ENCODE assay signal across 17 cellular contexts in the genomic region with DNA sequence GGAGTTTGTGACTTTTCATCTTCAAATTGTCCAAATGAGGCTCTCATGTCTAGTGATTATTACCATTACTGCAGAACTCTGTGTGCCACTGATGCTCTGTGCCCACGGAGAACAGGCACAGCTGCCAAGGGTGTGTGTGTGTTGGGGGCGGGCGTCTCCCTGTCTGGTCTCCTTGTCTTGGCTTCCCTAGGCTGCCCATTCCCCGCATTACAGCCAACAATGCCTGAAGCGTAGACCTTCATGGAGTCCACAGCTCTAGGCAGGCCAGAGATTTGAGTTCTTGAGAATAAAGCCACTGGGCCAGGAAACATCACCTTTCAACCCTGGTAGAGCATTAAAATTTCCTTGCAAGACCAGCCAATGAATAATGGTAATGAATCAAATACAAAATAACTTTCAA. TPM values are rescaled to one million over a fixed set of nuclear protein-coding genes. Genes with fewer than 3 reads are reported as not detected.
A peak's percentile ranks its signal among the peaks of the same experiment; 100 is the strongest.
DNase-seq lines count a peak whose midpoint lies in the region; ATAC-seq and TF ChIP-seq lines count a peak whose summit lies in the region.
"Had no signal": no experiment of that assay in that cellular context is flagged by ENCODE, and none has a peak within 500 bp of the region (broad histone marks: within the 10 kb centered on the region; RNA-seq: fewer than 3 reads in every experiment).

No MANE protein-coding gene starts in this region.

- no peak overlapping the region for H4K5ac ChIP-seq in H9 (ENCODE audit: insufficient read length, low read depth, low read length)

- no peaks in the 10 kb centered on the region for H3K27me3 Mint-ChIP-seq in H9 (ENCODE audit: low read depth)
- H3K27me3 Mint-ChIP-seq in activated CD4-positive, alpha-beta T cell treated with anti-CD3 and anti-CD28 coated beads for 36 hours, result no peaks in the 10 kb centered on the region
- H3K27me3 Mint-ChIP-seq: CD4-positive, CD25-positive, alpha-beta regulatory T cell had no signal

- no peak overlapping the region for H3T11ph ChIP-seq in H9 (ENCODE audit: low read length)

- no peak overlapping the region for H2AFZ ChIP-seq in H9 (ENCODE audit: low read length)
- H2AFZ ChIP-seq: GM23248 had no signal

- ATAC-seq in thoracic aorta (ENCODE audit: insufficient number of reproducible peaks, low FRiP score, low read depth), result no peak
- ATAC-seq in activated CD4-positive, alpha-beta T cell treated with anti-CD3 and anti-CD28 coated beads for 36 hours, result no peak

- POLR2A ChIA-PET in RWPE1 (lab: Yijun Ruan, JAX; ENCODE audit: low non-redundant PET), result no interaction called here
- POLR2A ChIA-PET in activated CD4-positive, alpha-beta T cell treated with anti-CD3 and anti-CD28 coated beads for 36 hours (lab: Charles Lee), result no interaction called here

- no peaks in the 10 kb centered on the region for H3K27me3 ChIP-seq in H9 (ENCODE audit: insufficient read depth, low read length)
- no peaks in the 10 kb centered on the region for H3K27me3 ChIP-seq in thoracic aorta (replicated peaks; ENCODE audit: insufficient read depth)
- H3K27me3 ChIP-seq: BLaER1 had no signal

- peak overlapping the region in 1 of 2 experiments; percentile 46; a peak in 1 of 5 replicates for H3K4me3 Mint-ChIP-seq in H9
- no peak overlapping the region for H3K4me3 Mint-ChIP-seq in activated CD4-positive, alpha-beta T cell treated with anti-CD3 and anti-CD28 coated beads for 36 hours

- DNase-seq in H9 (no peak), RWPE1 (ENCODE audit: low spot score) (no peak), epithelial cell of esophagus (ENCODE audit: low read depth) (no peak), thoracic aorta (ENCODE audit: low spot score) (no peak), T-helper 1 cell (no peak)
- no peak for DNase-seq in activated CD4-positive, alpha-beta T cell treated with anti-CD3 and anti-CD28 coated beads for 36 hours
- no peak for DNase-seq in activated effector memory CD4-positive, alpha-beta T cell treated with Interleukin-2 at 50 U/mL for 16 hours
- DNase-seq: 8988T; AML-193; CD4-positive, CD25-positive, alpha-beta regulatory T cell; DMS53; GF-D8; KBM-7 had no signal

- H3K27ac Mint-ChIP-seq in H9, result peak overlapping the region; percentile 72 to 90 (median 73); a peak in 5 of 7 replicates
- H3K27ac Mint-ChIP-seq in activated CD4-positive, alpha-beta T cell treated with anti-CD3 and anti-CD28 coated beads for 36 hours, result no peak overlapping the region
- H3K27ac Mint-ChIP-seq: CD4-positive, CD25-positive, alpha-beta regulatory T cell had no signal

- H3K4me1 Mint-ChIP-seq in H9, result peaks cover 22 to 27% of the 10 kb centered on the region in 2 experiments
- H3K4me1 Mint-ChIP-seq in activated CD4-positive, alpha-beta T cell treated with anti-CD3 and anti-CD28 coated beads for 36 hours, result no peaks in the 10 kb centered on the region
- H3K4me1 Mint-ChIP-seq: CD4-positive, CD25-positive, alpha-beta regulatory T cell had no signal

- intact Hi-C loops in activated CD4-positive, alpha-beta T cell treated with anti-CD3 and anti-CD28 coated beads for 36 hours (cut with DNase I, micrococcal nuclease), result no loop called here

- H3K9me3 Mint-ChIP-seq in H9, result no peaks in the 10 kb centered on the region
- H3K9me3 Mint-ChIP-seq in activated CD4-positive, alpha-beta T cell treated with anti-CD3 and anti-CD28 coated beads for 36 hours (ENCODE audit: low read depth), result no peaks in the 10 kb centered on the region
- H3K9me3 Mint-ChIP-seq: CD4-positive, CD25-positive, alpha-beta regulatory T cell had no signal

- peaks cover 4% of the 10 kb centered on the region; the same call in 1 of the 2 replicates for H3K4me1 ChIP-seq in H9 (ENCODE audit: insufficient read depth, low read length)
- peaks cover 12 to 35% of the 10 kb centered on the region in 2 donors for H3K4me1 ChIP-seq in thoracic aorta (ENCODE audit: control insufficient read depth in 1 of 2, low read depth in 2 of 2)
- H3K4me1 ChIP-seq: BLaER1 had no signal

- H3K9ac ChIP-seq in H9 (ENCODE audit: extremely low read depth, insufficient read length, low read length), result no peak overlapping the region
- H3K9ac ChIP-seq: BLaER1, GM23248 had no signal

- no peaks in the 10 kb centered on the region for H3K23me2 ChIP-seq in H9 (ENCODE audit: insufficient read length, low read depth, low read length, poor library complexity, severe bottlenecking)

- H3K79me2 ChIP-seq in H9 (ENCODE audit: insufficient read depth, low read length), result no peaks in the 10 kb centered on the region

- no peak overlapping the region for H3K14ac ChIP-seq in H9 (ENCODE audit: insufficient read depth, low read length)

- CTCF ChIA-PET in RWPE1 (lab: Yijun Ruan, JAX), result interaction anchor here (0.5 kb wide), 1 partner anchor 32 kb away, joined by 7 read pairs; no protein-coding TSS in a partner anchor
- CTCF ChIA-PET in activated CD4-positive, alpha-beta T cell treated with anti-CD3 and anti-CD28 coated beads for 36 hours (lab: Charles Lee), result interaction anchor here (1.1 kb wide), 1 partner anchor 344 kb away, joined by 3 read pairs; no protein-coding TSS in a partner anchor

- no peak overlapping the region for H3K4me3 ChIP-seq in epithelial cell of esophagus (ENCODE audit: low read length)
- no peak overlapping the region for H3K4me3 ChIP-seq in thoracic aorta
- H3K4me3 ChIP-seq: BLaER1, GM23248, HAP-1 had no signal

- H3K56ac ChIP-seq in H9 (ENCODE audit: insufficient read length, low read depth, low read length), result no peak overlapping the region

- H3K27ac ChIP-seq in H9 (ENCODE audit: insufficient read length, low read depth, low read length) (no peak overlapping the region), RWPE1 (0 out of 2 replicates have a peak overlapping the region, but pooled peaks have one; percentile 14), thoracic aorta (peak overlapping the region; percentile 34 to 53)
- H3K27ac ChIP-seq: BLaER1 had no signal

- no peak overlapping the region for H2BK120ac ChIP-seq in H9 (ENCODE audit: low read depth, low read length, poor library complexity, severe bottlenecking)

- H2BK15ac ChIP-seq in H9 (ENCODE audit: low read depth, low read length), result no peak overlapping the region

- H3K18ac ChIP-seq in H9 (ENCODE audit: insufficient read length, low read depth, low read length), result no peak overlapping the region

- H3K79me1 ChIP-seq in H9 (ENCODE audit: insufficient read depth, low read depth, low read length, poor library complexity, severe bottlenecking), result no peaks in the 10 kb centered on the region

- H3K36me3 Mint-ChIP-seq in H9 (ENCODE audit: insufficient read depth in 1 of 3, low read depth in 3 of 3), result peaks cover 7 to 84% (median 54%) of the 10 kb centered on the region in 3 experiments; a peak in 6 of 7 replicates
- no peaks in the 10 kb centered on the region for H3K36me3 Mint-ChIP-seq in activated CD4-positive, alpha-beta T cell treated with anti-CD3 and anti-CD28 coated beads for 36 hours (ENCODE audit: low read depth)
- H3K36me3 Mint-ChIP-seq: CD4-positive, CD25-positive, alpha-beta regulatory T cell had no signal

- WGBS in H9 (ENCODE audit: extremely low coverage, insufficient read length, low lambda C conversion rate), result no CpG with 5 or more reads among the region's 5 CpGs

- H3K9me3 ChIP-seq in H9 (ENCODE audit: control insufficient read depth, low read depth, low read length) (no peaks in the 10 kb centered on the region), thoracic aorta (no peaks in the 10 kb centered on the region)
- H3K9me3 ChIP-seq: BLaER1, HAP-1 had no signal

- H2BK20ac ChIP-seq in H9 (ENCODE audit: low read depth, low read length, poor library complexity, severe bottlenecking), result no peak overlapping the region

- TF ChIP-seq CTCF in H9 (conservative IDR thresholded peaks at IDR 0.05) (no peak), RWPE1 (conservative IDR thresholded peaks at IDR 0.05; ENCODE audit: low read depth) (no peak), epithelial cell of esophagus (IDR thresholded peaks at IDR 0.05; ENCODE audit: insufficient read depth, low read depth, low read length, missing control alignments) (peak; percentile 4), thoracic aorta (IDR thresholded peaks at IDR 0.05) (no peak)

- H3K4ac ChIP-seq in H9 (ENCODE audit: low read depth, low read length), result no peak overlapping the region

- H2BK5ac ChIP-seq in H9 (ENCODE audit: insufficient read length, low read length), result no peak overlapping the region

- H4K8ac ChIP-seq in H9 (replicated peaks; ENCODE audit: insufficient read length, low read depth, low read length), result no peak overlapping the region

- no peaks in the 10 kb centered on the region for H4K20me1 ChIP-seq in H9 (ENCODE audit: control insufficient read depth, insufficient read depth, insufficient read length)
- H4K20me1 ChIP-seq: BLaER1 had no signal

- no peak overlapping the region for H3K4me2 ChIP-seq in H9 (ENCODE audit: insufficient read depth, insufficient read length, low read length)
- H3K4me2 ChIP-seq: BLaER1 had no signal

- H3K36me3 ChIP-seq in thoracic aorta, result peaks cover 37% of the 10 kb centered on the region

- no peak overlapping the region for H4K91ac ChIP-seq in H9 (ENCODE audit: insufficient read length, low read depth, low read length)

- no peak overlapping the region for H2BK12ac ChIP-seq in H9 (ENCODE audit: insufficient read length, low read depth, low read length)

- H2AK5ac ChIP-seq in H9 (ENCODE audit: insufficient read length, low read length), result no peak overlapping the region

- no peak overlapping the region for H3K23ac ChIP-seq in H9 (ENCODE audit: insufficient read length, low read depth, low read length)

RNA-seq across cellular contexts. Expression of gene CCNB2, which starts 42.7 kb away (rescaled TPM):
- total RNA-seq in H9 (2021) (119 and 122 TPM in 2 replicates), thoracic aorta (under 1 TPM; 0.42 to 0.54 TPM)
- total RNA-seq in activated CD4-positive, alpha-beta T cell treated with anti-CD3 and anti-CD28 coated beads for 36 hours, result 10 to 100 TPM; 68.0 to 75.3 TPM

RNA-seq across cellular contexts. Expression of gene LDHAL6B, which starts 59.0 kb away (rescaled TPM):
- total RNA-seq in H9 (2021) (not detected in 2 replicates), thoracic aorta (not detected)
- not detected for total RNA-seq in activated CD4-positive, alpha-beta T cell treated with anti-CD3 and anti-CD28 coated beads for 36 hours
- total RNA-seq: CD4-positive, CD25-positive, alpha-beta regulatory T cell; GM23248; HT1080 had no signal

Comparison
In these comparisons a context has a peak if more than half of its experiments do, and no peak if none do; other contexts are left out.
1. RNA of gene CCNB2, which starts 42.7 kb away (total RNA-seq): 119 to 122 TPM in H9 and 68.0 to 75.3 TPM in activated CD4-positive, alpha-beta T cell treated with anti-CD3 and anti-CD28 coated beads for 36 hours; 0.42 to 0.54 TPM in thoracic aorta; every median in the first group is over 10 times any median in the second.